Comparison of ENCODE assay signal across 27 cellular contexts in genomic region chr7:129496653-129497052, GRCh38. TPM values are rescaled to one million over a fixed set of nuclear protein-coding genes. Genes with fewer than 3 reads are reported as not detected.
"Had no signal": no experiment of that assay in that cellular context is flagged by ENCODE, and none has a peak within 500 bp of the region (broad histone marks: within the 10 kb centered on the region; RNA-seq: fewer than 3 reads in every experiment).

No MANE protein-coding gene starts in this region.

- H3K27me3 Mint-ChIP-seq: activated CD4-positive, alpha-beta T cell treated with anti-CD3 and anti-CD28 coated beads, Interleukin-2, amount 10 ng/mL, durations not matched to agents 7 days and 5 days; naive thymus-derived CD4-positive, alpha-beta T cell had no signal

- H3K4me2 ChIP-seq: neural progenitor cell had no signal

- H3K4me3 ChIP-seq: adrenal gland, body of pancreas, gastrocnemius medialis, neural progenitor cell, testis, transverse colon, uterus had no signal

- H3K27ac Mint-ChIP-seq: activated CD4-positive, alpha-beta T cell treated with anti-CD3 and anti-CD28 coated beads, Interleukin-2, amount 10 ng/mL, durations not matched to agents 7 days and 5 days; neural progenitor cell had no signal

- H3K36me3 ChIP-seq: adrenal gland, gastrocnemius medialis, neural progenitor cell, transverse colon, uterus, WERI-Rb-1 had no signal

- H3K4me3 Mint-ChIP-seq: activated CD4-positive, alpha-beta T cell treated with anti-CD3 and anti-CD28 coated beads, Interleukin-2, amount 10 ng/mL, durations not matched to agents 7 days and 5 days; neural progenitor cell had no signal

- DNase-seq: activated gamma-delta T cell treated with Interleukin-2 at 50 U/mL for 16 hours; activated T-cell treated with anti-CD3 and anti-CD28 coated beads, Interleukin-2, amount 50 U/mL, for 1 hour; aorta; body of pancreas; effector CD8-positive, alpha-beta T cell; gastrocnemius medialis; glutamatergic neuron; left cardiac atrium; left ventricle myocardium superior; midbrain; naive thymus-derived CD4-positive, alpha-beta T cell; occipital lobe; right cardiac atrium; stimulated activated CD4-positive, alpha-beta T cell treated with anti-CD3 and anti-CD28 coated beads, Interleukin-15, amount 100 ng/mL, for 24 hours; stimulated activated naive CD8-positive, alpha-beta T cell treated with anti-CD3 and anti-CD28 coated beads, Interleukin-15, Interleukin-2, amounts not matched to agents 100 U/mL and 50 U/mL, for 24 hours; T1000; testis; transverse colon; uterus; WERI-Rb-1 had no signal

- H3K4me1 ChIP-seq: adrenal gland, gastrocnemius medialis, neural progenitor cell, testis, transverse colon, uterus had no signal

- ATAC-seq: activated CD4-positive, CD25-positive, alpha-beta regulatory T cell treated with anti-CD3 and anti-CD28 coated beads, Interleukin-2, amount 50 U/mL, for 24 hours; activated naive CD4-positive, alpha-beta T cell treated with anti-CD3 and anti-CD28 coated beads, Interleukin-2, amount 50 U/mL, for 72 hours; body of pancreas; gastrocnemius medialis; left cardiac atrium; left ventricle myocardium superior; naive thymus-derived CD4-positive, alpha-beta T cell; right cardiac atrium; stimulated activated naive CD8-positive, alpha-beta T cell treated with anti-CD3 and anti-CD28 coated beads, Interleukin-15, Interleukin-2, amounts not matched to agents 100 U/mL and 50 U/mL, for 24 hours had no signal

- H3K9me3 ChIP-seq: adrenal gland, body of pancreas, gastrocnemius medialis, testis, transverse colon, uterus had no signal

- H3K9ac ChIP-seq: neural progenitor cell had no signal

- H3K27me3 ChIP-seq: adrenal gland, body of pancreas, gastrocnemius medialis, testis, transverse colon, uterus had no signal

- H2AFZ ChIP-seq: neural progenitor cell had no signal

- H3K36me3 Mint-ChIP-seq: naive thymus-derived CD4-positive, alpha-beta T cell; neural progenitor cell had no signal

- H3K27ac ChIP-seq: adrenal gland, body of pancreas, epithelial cell of prostate, gastrocnemius medialis, neural progenitor cell, testis, transverse colon, uterus, WERI-Rb-1 had no signal

- H3K9me3 Mint-ChIP-seq: activated CD4-positive, alpha-beta T cell treated with anti-CD3 and anti-CD28 coated beads, Interleukin-2, amount 10 ng/mL, durations not matched to agents 7 days and 5 days; activated naive CD4-positive, alpha-beta T cell treated with anti-CD3 and anti-CD28 coated beads, Interleukin-2, amount 50 U/mL, for 72 hours; activated T-helper 1 cell treated with anti-CD3 and anti-CD28 coated beads, Interleukin-12 subunit alpha, Interleukin-12 subunit beta, Interleukin-2, Interleukin-4 antibody, amounts not matched to agents 30 ng/mL and 10 ng/mL and 1 ng/mL, durations not matched to agents 14 hours and 24 hours and 36 hours; naive thymus-derived CD4-positive, alpha-beta T cell; neural progenitor cell had no signal

RNA-seq across cellular contexts. Expression of gene SMKR1, which starts 5.7 kb away (rescaled TPM):
- total RNA-seq: aorta, gastrocnemius medialis, left cardiac atrium, left ventricle myocardium superior, right cardiac atrium, transverse colon had no signal
